In the genomic region with DNA sequence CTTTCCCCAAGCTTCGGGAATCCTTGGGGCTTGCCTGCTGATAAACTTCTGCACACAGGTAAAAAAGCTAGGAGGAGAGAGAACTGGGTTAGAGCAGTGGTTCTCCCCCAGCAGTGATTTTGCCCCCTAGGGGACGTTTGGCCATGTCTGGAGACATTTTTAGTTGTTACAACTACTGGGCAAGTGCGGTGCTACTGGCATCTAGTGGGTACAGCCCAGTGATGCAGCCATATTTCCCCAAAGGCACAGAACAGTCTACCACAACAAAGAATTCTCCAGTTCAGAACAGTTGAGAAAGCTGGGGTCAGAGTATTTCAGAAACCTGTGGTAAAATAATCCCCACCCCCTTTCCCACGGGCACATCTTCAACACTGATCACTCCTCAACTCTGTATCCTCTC, we compare ENCODE assay signal across 10 cellular contexts. TPM values are rescaled to one million over a fixed set of nuclear protein-coding genes. Genes with fewer than 3 reads are reported as not detected.
A peak's percentile ranks its signal among the peaks of the same experiment; 100 is the strongest.
DNase-seq lines count a peak whose midpoint lies in the region; ATAC-seq and TF ChIP-seq lines count a peak whose summit lies in the region.
"Had no signal": no experiment of that assay in that cellular context is flagged by ENCODE, and none has a peak within 500 bp of the region (broad histone marks: within the 10 kb centered on the region; RNA-seq: fewer than 3 reads in every experiment).

No MANE protein-coding gene starts in this region.

- H3K4me1 Mint-ChIP-seq in activated T-cell treated with anti-CD3 and anti-CD28 coated beads, Interleukin-2, amount 50 U/mL, for 4 hours (ENCODE audit: low read depth): peaks cover 34% of the 10 kb centered on the region
- H3K4me1 Mint-ChIP-seq in naive thymus-derived CD4-positive, alpha-beta T cell: peaks cover 34 to 77% (median 59%) of the 10 kb centered on the region in 7 donors

- peak; percentile 99 for TF ChIP-seq CTCF in Loucy (conservative IDR thresholded peaks at IDR 0.05; ENCODE audit: low read length)

- no peaks in the 10 kb centered on the region for H3K36me3 ChIP-seq in Loucy (ENCODE audit: insufficient read depth, low read length)
- H3K36me3 ChIP-seq in naive thymus-derived CD4-positive, alpha-beta T cell (ENCODE audit: control insufficient read depth in 2 of 3, insufficient read depth in 3 of 3, low read length in 3 of 3): peaks cover 0 to 43% (median 0%) of the 10 kb centered on the region in 3 experiments

- CTCF ChIA-PET in naive thymus-derived CD4-positive, alpha-beta T cell (lab: Charles Lee): interaction anchor here (1.0 kb wide), 1 partner anchor 112 kb away, joined by 4 read pairs; no protein-coding TSS in a partner anchor

- DNase-seq in EH (ENCODE audit: low read depth): peak; percentile 14
- DNase-seq in activated T-cell treated with anti-CD3 and anti-CD28 coated beads, Interleukin-2, amount 50 U/mL, for 4 hours: no peak
- DNase-seq in naive thymus-derived CD4-positive, alpha-beta T cell: peak in 7 of 9 donors; percentile 34 to 63 (median 49)
- DNase-seq in C1 segment of cervical spinal cord (lab: John Stamatoyannopoulos, UW): no peak
- DNase-seq in superior temporal gyrus (ENCODE audit: extremely low spot score): no peak
- DNase-seq in NCI-H187 treated with DMSO at 0.1 percent for 48 hours (lab: John Stamatoyannopoulos, UW): no peak

- no peaks in the 10 kb centered on the region for H3K9me3 ChIP-seq in Loucy (ENCODE audit: insufficient read depth, low read depth, low read length)
- peaks cover 0 to 6% (median 0%) of the 10 kb centered on the region in 3 experiments for H3K9me3 ChIP-seq in naive thymus-derived CD4-positive, alpha-beta T cell (ENCODE audit: control insufficient read depth in 2 of 3, low read length in 3 of 3)

- no peaks in the 10 kb centered on the region for H3K27me3 Mint-ChIP-seq in activated T-cell treated with anti-CD3 and anti-CD28 coated beads, Interleukin-2, amount 50 U/mL, for 4 hours (ENCODE audit: low read depth)
- peaks cover 0 to 16% (median 0%) of the 10 kb centered on the region in 5 donors for H3K27me3 Mint-ChIP-seq in naive thymus-derived CD4-positive, alpha-beta T cell
- H3K27me3 Mint-ChIP-seq: stimulated activated naive CD8-positive, alpha-beta T cell treated with anti-CD3 and anti-CD28 coated beads, Interleukin-15, Interleukin-2, amounts not matched to agents 100 ng/mL and 50 ng/mL, for 24 hours had no signal

- H3K27me3 ChIP-seq in Loucy (ENCODE audit: insufficient read depth, low read length, poor library complexity, severe bottlenecking): no peaks in the 10 kb centered on the region
- H3K27me3 ChIP-seq in naive thymus-derived CD4-positive, alpha-beta T cell (ENCODE audit: control insufficient read depth in 2 of 2, insufficient read depth in 2 of 2, low read length in 2 of 2): no peaks in the 10 kb centered on the region

- H3K9me2 ChIP-seq in Loucy (replicated peaks; ENCODE audit: low read depth, low read length): no peaks in the 10 kb centered on the region

- no peaks in the 10 kb centered on the region for H4K20me1 ChIP-seq in Loucy (ENCODE audit: insufficient read depth, low read length, poor library complexity, severe bottlenecking)

- H3F3A ChIP-seq in Loucy (ENCODE audit: low read depth): no peaks in the 10 kb centered on the region

- H3K4me3 Mint-ChIP-seq in activated T-cell treated with anti-CD3 and anti-CD28 coated beads, Interleukin-2, amount 50 U/mL, for 4 hours: no peak overlapping the region
- peak overlapping the region; percentile 63 to 94 (median 76) for H3K4me3 Mint-ChIP-seq in naive thymus-derived CD4-positive, alpha-beta T cell
- H3K4me3 Mint-ChIP-seq: stimulated activated naive CD8-positive, alpha-beta T cell treated with anti-CD3 and anti-CD28 coated beads, Interleukin-15, Interleukin-2, amounts not matched to agents 100 ng/mL and 50 ng/mL, for 24 hours had no signal

- ATAC-seq in activated T-cell treated with anti-CD3 and anti-CD28 coated beads, Interleukin-2, amount 50 U/mL, for 4 hours: peak; percentile 59 to 60
- peak; percentile 76 for ATAC-seq in naive thymus-derived CD4-positive, alpha-beta T cell
- ATAC-seq in HG03159 (IDR thresholded peaks at IDR 0.05; ENCODE audit: unreplicated experiment): no peak

- H3K4me3 ChIP-seq in Loucy (ENCODE audit: low read length, poor library complexity, severe bottlenecking): peak overlapping the region; percentile 12
- peak overlapping the region; percentile 5 for H3K4me3 ChIP-seq in naive thymus-derived CD4-positive, alpha-beta T cell (ENCODE audit: low read length)

- no peaks in the 10 kb centered on the region for H3K79me2 ChIP-seq in Loucy (ENCODE audit: insufficient read depth, low read length)

- no peak overlapping the region for H3K9ac ChIP-seq in Loucy (ENCODE audit: low read depth, low read length, poor library complexity, severe bottlenecking)

- intact Hi-C loops in naive thymus-derived CD4-positive, alpha-beta T cell (cut with micrococcal nuclease): loop anchor here (1.0 to 10.0 kb wide), 5 partner anchors 51 to 173 kb away; a partner anchor contains a TSS

- peaks cover 17% of the 10 kb centered on the region for H3K36me3 Mint-ChIP-seq in activated T-cell treated with anti-CD3 and anti-CD28 coated beads, Interleukin-2, amount 50 U/mL, for 4 hours (ENCODE audit: insufficient read depth)
- peaks cover 15 to 44% (median 38%) of the 10 kb centered on the region in 5 donors for H3K36me3 Mint-ChIP-seq in naive thymus-derived CD4-positive, alpha-beta T cell

- no peak overlapping the region for H2AFZ ChIP-seq in Loucy (ENCODE audit: low read length)

- H3K9me3 Mint-ChIP-seq in activated T-cell treated with anti-CD3 and anti-CD28 coated beads, Interleukin-2, amount 50 U/mL, for 4 hours: no peaks in the 10 kb centered on the region
- peaks cover 0 to 10% (median 4%) of the 10 kb centered on the region in 11 donors for H3K9me3 Mint-ChIP-seq in naive thymus-derived CD4-positive, alpha-beta T cell
- H3K9me3 Mint-ChIP-seq: stimulated activated naive CD8-positive, alpha-beta T cell treated with anti-CD3 and anti-CD28 coated beads, Interleukin-15, Interleukin-2, amounts not matched to agents 100 ng/mL and 50 ng/mL, for 24 hours had no signal

- H3K4me2 ChIP-seq in Loucy (ENCODE audit: low read depth, low read length, poor library complexity, severe bottlenecking): peak overlapping the region; percentile 43

- peak overlapping the region in 8 of 9 donors; percentile 5 to 77 (median 58) for H3K27ac Mint-ChIP-seq in naive thymus-derived CD4-positive, alpha-beta T cell
- H3K27ac Mint-ChIP-seq: stimulated activated naive CD8-positive, alpha-beta T cell treated with anti-CD3 and anti-CD28 coated beads, Interleukin-15, Interleukin-2, amounts not matched to agents 100 ng/mL and 50 ng/mL, for 24 hours had no signal

- H3K27ac ChIP-seq in naive thymus-derived CD4-positive, alpha-beta T cell (ENCODE audit: low read depth, low read length): no peak overlapping the region

- H3K4me1 ChIP-seq in Loucy (ENCODE audit: insufficient read depth, low read length, poor library complexity, severe bottlenecking): peaks cover 42% of the 10 kb centered on the region
- peaks cover 13 to 29% of the 10 kb centered on the region in 2 donors for H3K4me1 ChIP-seq in naive thymus-derived CD4-positive, alpha-beta T cell (ENCODE audit: control insufficient read depth in 2 of 2, insufficient read depth in 2 of 2, low read length in 2 of 2)

- POLR2A ChIA-PET in naive thymus-derived CD4-positive, alpha-beta T cell (lab: Charles Lee): no interaction called here

RNA-seq across cellular contexts. Expression of a gene that starts 41.3 kb away (rescaled TPM):
- not detected for total RNA-seq in activated T-cell treated with anti-CD3 and anti-CD28 coated beads, Interleukin-2, amount 50 U/mL, for 4 hours
- total RNA-seq in naive thymus-derived CD4-positive, alpha-beta T cell: not detected
- not detected for polyA plus RNA-seq in naive thymus-derived CD4-positive, alpha-beta T cell
- total RNA-seq: cardiac septum had no signal

Comparison
In these comparisons a context has a peak if more than half of its experiments do, and no peak if none do; other contexts are left out.
1. DNase-seq: peak in EH (single experiment) and naive thymus-derived CD4-positive, alpha-beta T cell (7 of 9); none in activated T-cell treated with anti-CD3 and anti-CD28 coated beads, Interleukin-2, amount 50 U/mL, for 4 hours (single experiment), C1 segment of cervical spinal cord (0 of 14), superior temporal gyrus (single experiment) and NCI-H187 treated with DMSO at 0.1 percent for 48 hours (single experiment).